Comparison of ENCODE assay signal across 1 cellular context in the genomic region with DNA sequence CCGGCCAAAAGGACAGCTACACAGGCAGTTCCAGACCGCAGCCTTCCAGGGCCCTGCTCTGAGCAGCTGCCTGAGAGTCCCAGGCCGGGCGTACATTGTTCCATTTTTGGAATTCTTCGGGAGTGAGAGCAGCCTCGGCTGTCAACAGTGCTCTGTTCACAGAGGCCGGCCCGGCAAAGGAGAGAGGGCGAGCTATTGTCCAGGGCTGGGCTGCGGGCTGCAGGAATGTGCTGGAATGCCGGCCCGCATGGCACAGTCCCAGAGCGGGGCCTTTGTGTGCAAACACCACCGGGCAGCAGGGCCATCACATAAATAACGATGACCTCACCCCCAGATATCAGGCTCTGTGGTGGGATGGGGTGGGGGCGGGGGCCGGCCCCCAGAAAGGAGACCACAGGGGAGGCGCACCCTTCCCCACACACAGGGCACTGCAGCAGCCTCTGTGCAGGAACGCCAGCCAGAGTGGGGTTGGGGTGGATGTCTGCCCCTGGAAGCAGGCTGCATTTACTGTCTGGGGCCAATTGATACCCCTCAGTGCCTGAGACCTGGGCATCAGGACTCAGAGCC.
TF ChIP-seq lines count a peak whose summit lies in the region.

No MANE protein-coding gene starts in this region.

TF ChIP-seq in HepG2, 621 proteins besides CTCF, POLR2A, EP300 and RAD21 (continued from another document and continues in another):
- TF ChIP-seq, protein P1, sequence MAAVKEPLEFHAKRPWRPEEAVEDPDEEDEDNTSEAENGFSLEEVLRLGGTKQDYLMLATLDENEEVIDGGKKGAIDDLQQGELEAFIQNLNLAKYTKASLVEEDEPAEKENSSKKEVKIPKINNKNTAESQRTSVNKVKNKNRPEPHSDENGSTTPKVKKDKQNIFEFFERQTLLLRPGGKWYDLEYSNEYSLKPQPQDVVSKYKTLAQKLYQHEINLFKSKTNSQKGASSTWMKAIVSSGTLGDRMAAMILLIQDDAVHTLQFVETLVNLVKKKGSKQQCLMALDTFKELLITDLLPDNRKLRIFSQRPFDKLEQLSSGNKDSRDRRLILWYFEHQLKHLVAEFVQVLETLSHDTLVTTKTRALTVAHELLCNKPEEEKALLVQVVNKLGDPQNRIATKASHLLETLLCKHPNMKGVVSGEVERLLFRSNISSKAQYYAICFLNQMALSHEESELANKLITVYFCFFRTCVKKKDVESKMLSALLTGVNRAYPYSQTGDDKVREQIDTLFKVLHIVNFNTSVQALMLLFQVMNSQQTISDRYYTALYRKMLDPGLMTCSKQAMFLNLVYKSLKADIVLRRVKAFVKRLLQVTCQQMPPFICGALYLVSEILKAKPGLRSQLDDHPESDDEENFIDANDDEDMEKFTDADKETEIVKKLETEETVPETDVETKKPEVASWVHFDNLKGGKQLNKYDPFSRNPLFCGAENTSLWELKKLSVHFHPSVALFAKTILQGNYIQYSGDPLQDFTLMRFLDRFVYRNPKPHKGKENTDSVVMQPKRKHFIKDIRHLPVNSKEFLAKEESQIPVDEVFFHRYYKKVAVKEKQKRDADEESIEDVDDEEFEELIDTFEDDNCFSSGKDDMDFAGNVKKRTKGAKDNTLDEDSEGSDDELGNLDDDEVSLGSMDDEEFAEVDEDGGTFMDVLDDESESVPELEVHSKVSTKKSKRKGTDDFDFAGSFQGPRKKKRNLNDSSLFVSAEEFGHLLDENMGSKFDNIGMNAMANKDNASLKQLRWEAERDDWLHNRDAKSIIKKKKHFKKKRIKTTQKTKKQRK (IDR thresholded peaks at IDR 0.05; ENCODE audit: low read length) = no peak
- TF ChIP-seq ZNF292 (CRISPR knock-in tag; IDR thresholded peaks at IDR 0.05; ENCODE audit: borderline replicate concordance, low read depth) = peak; percentile 56; the same call in 1 of the 2 replicates
- no peak for TF ChIP-seq ZNF383 (CRISPR knock-in tag; IDR thresholded peaks at IDR 0.05; ENCODE audit: borderline replicate concordance)
- TF ChIP-seq ZNF720 (CRISPR knock-in tag; IDR thresholded peaks at IDR 0.05) = no peak
- TF ChIP-seq ZFY (CRISPR knock-in tag; IDR thresholded peaks at IDR 0.05) = peak; percentile 75
- no peak for TF ChIP-seq SUZ12 (IDR thresholded peaks at IDR 0.05; ENCODE audit: low read depth, low read length)
- no peak for TF ChIP-seq ZNF33A (CRISPR knock-in tag; IDR thresholded peaks at IDR 0.05; ENCODE audit: borderline replicate concordance)
- no peak for TF ChIP-seq NR1H2 (CRISPR knock-in tag; IDR thresholded peaks at IDR 0.05; ENCODE audit: borderline replicate concordance, low read depth)
- TF ChIP-seq RAD51 (IDR thresholded peaks at IDR 0.05; ENCODE audit: borderline replicate concordance) = no peak
- TF ChIP-seq, protein P2, sequence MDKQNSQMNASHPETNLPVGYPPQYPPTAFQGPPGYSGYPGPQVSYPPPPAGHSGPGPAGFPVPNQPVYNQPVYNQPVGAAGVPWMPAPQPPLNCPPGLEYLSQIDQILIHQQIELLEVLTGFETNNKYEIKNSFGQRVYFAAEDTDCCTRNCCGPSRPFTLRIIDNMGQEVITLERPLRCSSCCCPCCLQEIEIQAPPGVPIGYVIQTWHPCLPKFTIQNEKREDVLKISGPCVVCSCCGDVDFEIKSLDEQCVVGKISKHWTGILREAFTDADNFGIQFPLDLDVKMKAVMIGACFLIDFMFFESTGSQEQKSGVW (CRISPR knock-in tag; IDR thresholded peaks at IDR 0.05; ENCODE audit: borderline replicate concordance) = no peak
- TF ChIP-seq, protein P3, sequence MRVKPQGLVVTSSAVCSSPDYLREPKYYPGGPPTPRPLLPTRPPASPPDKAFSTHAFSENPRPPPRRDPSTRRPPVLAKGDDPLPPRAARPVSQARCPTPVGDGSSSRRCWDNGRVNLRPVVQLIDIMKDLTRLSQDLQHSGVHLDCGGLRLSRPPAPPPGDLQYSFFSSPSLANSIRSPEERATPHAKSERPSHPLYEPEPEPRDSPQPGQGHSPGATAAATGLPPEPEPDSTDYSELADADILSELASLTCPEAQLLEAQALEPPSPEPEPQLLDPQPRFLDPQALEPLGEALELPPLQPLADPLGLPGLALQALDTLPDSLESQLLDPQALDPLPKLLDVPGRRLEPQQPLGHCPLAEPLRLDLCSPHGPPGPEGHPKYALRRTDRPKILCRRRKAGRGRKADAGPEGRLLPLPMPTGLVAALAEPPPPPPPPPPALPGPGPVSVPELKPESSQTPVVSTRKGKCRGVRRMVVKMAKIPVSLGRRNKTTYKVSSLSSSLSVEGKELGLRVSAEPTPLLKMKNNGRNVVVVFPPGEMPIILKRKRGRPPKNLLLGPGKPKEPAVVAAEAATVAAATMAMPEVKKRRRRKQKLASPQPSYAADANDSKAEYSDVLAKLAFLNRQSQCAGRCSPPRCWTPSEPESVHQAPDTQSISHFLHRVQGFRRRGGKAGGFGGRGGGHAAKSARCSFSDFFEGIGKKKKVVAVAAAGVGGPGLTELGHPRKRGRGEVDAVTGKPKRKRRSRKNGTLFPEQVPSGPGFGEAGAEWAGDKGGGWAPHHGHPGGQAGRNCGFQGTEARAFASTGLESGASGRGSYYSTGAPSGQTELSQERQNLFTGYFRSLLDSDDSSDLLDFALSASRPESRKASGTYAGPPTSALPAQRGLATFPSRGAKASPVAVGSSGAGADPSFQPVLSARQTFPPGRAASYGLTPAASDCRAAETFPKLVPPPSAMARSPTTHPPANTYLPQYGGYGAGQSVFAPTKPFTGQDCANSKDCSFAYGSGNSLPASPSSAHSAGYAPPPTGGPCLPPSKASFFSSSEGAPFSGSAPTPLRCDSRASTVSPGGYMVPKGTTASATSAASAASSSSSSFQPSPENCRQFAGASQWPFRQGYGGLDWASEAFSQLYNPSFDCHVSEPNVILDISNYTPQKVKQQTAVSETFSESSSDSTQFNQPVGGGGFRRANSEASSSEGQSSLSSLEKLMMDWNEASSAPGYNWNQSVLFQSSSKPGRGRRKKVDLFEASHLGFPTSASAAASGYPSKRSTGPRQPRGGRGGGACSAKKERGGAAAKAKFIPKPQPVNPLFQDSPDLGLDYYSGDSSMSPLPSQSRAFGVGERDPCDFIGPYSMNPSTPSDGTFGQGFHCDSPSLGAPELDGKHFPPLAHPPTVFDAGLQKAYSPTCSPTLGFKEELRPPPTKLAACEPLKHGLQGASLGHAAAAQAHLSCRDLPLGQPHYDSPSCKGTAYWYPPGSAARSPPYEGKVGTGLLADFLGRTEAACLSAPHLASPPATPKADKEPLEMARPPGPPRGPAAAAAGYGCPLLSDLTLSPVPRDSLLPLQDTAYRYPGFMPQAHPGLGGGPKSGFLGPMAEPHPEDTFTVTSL (CRISPR knock-in tag; IDR thresholded peaks at IDR 0.05; ENCODE audit: borderline replicate concordance) = no peak
- TF ChIP-seq ZNF670 (CRISPR knock-in tag; IDR thresholded peaks at IDR 0.05; ENCODE audit: borderline replicate concordance) = no peak
- TF ChIP-seq, protein P4, sequence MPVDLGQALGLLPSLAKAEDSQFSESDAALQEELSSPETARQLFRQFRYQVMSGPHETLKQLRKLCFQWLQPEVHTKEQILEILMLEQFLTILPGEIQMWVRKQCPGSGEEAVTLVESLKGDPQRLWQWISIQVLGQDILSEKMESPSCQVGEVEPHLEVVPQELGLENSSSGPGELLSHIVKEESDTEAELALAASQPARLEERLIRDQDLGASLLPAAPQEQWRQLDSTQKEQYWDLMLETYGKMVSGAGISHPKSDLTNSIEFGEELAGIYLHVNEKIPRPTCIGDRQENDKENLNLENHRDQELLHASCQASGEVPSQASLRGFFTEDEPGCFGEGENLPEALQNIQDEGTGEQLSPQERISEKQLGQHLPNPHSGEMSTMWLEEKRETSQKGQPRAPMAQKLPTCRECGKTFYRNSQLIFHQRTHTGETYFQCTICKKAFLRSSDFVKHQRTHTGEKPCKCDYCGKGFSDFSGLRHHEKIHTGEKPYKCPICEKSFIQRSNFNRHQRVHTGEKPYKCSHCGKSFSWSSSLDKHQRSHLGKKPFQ (CRISPR knock-in tag; IDR thresholded peaks at IDR 0.05; ENCODE audit: insufficient replicate concordance) = no peak
- no peak for TF ChIP-seq ZNF616 (CRISPR knock-in tag; IDR thresholded peaks at IDR 0.05; ENCODE audit: low read depth)
- TF ChIP-seq SP2 (CRISPR knock-in tag; IDR thresholded peaks at IDR 0.05) = no peak
- peak; percentile 55; the same call in 1 of the 2 replicates for TF ChIP-seq HOXA5 (CRISPR knock-in tag; IDR thresholded peaks at IDR 0.05)
- TF ChIP-seq HDAC2 (CRISPR knock-in tag; IDR thresholded peaks at IDR 0.05) = peak; percentile 81
- no peak for TF ChIP-seq ZNF660 (CRISPR knock-in tag; IDR thresholded peaks at IDR 0.05; ENCODE audit: borderline replicate concordance, low read depth)
- TF ChIP-seq RXRB (CRISPR knock-in tag; IDR thresholded peaks at IDR 0.05; ENCODE audit: borderline replicate concordance) = peak; percentile 52; the same call in 1 of the 2 replicates
- no peak for TF ChIP-seq CREB1 (IDR thresholded peaks at IDR 0.05)
- no peak for TF ChIP-seq CREB1 (CRISPR knock-in tag; IDR thresholded peaks at IDR 0.05)
- TF ChIP-seq, protein P5, sequence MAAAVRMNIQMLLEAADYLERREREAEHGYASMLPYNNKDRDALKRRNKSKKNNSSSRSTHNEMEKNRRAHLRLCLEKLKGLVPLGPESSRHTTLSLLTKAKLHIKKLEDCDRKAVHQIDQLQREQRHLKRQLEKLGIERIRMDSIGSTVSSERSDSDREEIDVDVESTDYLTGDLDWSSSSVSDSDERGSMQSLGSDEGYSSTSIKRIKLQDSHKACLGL (CRISPR knock-in tag; IDR thresholded peaks at IDR 0.05) = no peak
- TF ChIP-seq, protein P6, sequence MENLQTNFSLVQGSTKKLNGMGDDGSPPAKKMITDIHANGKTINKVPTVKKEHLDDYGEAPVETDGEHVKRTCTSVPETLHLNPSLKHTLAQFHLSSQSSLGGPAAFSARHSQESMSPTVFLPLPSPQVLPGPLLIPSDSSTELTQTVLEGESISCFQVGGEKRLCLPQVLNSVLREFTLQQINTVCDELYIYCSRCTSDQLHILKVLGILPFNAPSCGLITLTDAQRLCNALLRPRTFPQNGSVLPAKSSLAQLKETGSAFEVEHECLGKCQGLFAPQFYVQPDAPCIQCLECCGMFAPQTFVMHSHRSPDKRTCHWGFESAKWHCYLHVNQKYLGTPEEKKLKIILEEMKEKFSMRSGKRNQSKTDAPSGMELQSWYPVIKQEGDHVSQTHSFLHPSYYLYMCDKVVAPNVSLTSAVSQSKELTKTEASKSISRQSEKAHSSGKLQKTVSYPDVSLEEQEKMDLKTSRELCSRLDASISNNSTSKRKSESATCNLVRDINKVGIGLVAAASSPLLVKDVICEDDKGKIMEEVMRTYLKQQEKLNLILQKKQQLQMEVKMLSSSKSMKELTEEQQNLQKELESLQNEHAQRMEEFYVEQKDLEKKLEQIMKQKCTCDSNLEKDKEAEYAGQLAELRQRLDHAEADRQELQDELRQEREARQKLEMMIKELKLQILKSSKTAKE (CRISPR knock-in tag; IDR thresholded peaks at IDR 0.05; ENCODE audit: borderline replicate concordance) = 0 out of 2 replicates have a peak, but pooled peaks have one; percentile 34
- no peak for TF ChIP-seq KMT2A (CRISPR knock-in tag; IDR thresholded peaks at IDR 0.05)
- TF ChIP-seq GATA4 (IDR thresholded peaks at IDR 0.05; ENCODE audit: borderline replicate concordance, low read depth) = no peak
- TF ChIP-seq, protein P7, sequence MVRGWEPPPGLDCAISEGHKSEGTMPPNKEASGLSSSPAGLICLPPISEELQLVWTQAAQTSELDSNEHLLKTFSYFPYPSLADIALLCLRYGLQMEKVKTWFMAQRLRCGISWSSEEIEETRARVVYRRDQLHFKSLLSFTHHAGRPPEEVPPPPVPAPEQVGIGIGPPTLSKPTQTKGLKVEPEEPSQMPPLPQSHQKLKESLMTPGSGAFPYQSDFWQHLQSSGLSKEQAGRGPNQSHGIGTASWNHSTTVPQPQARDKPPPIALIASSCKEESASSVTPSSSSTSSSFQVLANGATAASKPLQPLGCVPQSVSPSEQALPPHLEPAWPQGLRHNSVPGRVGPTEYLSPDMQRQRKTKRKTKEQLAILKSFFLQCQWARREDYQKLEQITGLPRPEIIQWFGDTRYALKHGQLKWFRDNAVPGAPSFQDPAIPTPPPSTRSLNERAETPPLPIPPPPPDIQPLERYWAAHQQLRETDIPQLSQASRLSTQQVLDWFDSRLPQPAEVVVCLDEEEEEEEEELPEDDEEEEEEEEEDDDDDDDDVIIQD (CRISPR knock-in tag; IDR thresholded peaks at IDR 0.05; ENCODE audit: low read depth) = no peak
- TF ChIP-seq, protein P8, sequence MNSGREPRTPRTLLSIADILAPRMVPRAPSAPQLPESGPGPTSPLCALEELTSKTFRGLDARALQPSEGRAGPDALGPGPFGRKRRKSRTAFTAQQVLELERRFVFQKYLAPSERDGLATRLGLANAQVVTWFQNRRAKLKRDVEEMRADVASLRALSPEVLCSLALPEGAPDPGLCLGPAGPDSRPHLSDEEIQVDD (CRISPR knock-in tag; IDR thresholded peaks at IDR 0.05; ENCODE audit: borderline replicate concordance) = no peak
- TF ChIP-seq CENPX (CRISPR knock-in tag; IDR thresholded peaks at IDR 0.05) = no peak
- TF ChIP-seq SP4 (CRISPR knock-in tag; IDR thresholded peaks at IDR 0.05) = 0 out of 2 replicates have a peak, but pooled peaks have one; percentile 28
- TF ChIP-seq, protein P9, sequence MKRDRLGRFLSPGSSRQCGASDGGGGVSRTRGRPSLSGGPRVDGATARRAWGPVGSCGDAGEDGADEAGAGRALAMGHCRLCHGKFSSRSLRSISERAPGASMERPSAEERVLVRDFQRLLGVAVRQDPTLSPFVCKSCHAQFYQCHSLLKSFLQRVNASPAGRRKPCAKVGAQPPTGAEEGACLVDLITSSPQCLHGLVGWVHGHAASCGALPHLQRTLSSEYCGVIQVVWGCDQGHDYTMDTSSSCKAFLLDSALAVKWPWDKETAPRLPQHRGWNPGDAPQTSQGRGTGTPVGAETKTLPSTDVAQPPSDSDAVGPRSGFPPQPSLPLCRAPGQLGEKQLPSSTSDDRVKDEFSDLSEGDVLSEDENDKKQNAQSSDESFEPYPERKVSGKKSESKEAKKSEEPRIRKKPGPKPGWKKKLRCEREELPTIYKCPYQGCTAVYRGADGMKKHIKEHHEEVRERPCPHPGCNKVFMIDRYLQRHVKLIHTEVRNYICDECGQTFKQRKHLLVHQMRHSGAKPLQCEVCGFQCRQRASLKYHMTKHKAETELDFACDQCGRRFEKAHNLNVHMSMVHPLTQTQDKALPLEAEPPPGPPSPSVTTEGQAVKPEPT (CRISPR knock-in tag; IDR thresholded peaks at IDR 0.05; ENCODE audit: low read depth) = no peak
- TF ChIP-seq, protein P10, sequence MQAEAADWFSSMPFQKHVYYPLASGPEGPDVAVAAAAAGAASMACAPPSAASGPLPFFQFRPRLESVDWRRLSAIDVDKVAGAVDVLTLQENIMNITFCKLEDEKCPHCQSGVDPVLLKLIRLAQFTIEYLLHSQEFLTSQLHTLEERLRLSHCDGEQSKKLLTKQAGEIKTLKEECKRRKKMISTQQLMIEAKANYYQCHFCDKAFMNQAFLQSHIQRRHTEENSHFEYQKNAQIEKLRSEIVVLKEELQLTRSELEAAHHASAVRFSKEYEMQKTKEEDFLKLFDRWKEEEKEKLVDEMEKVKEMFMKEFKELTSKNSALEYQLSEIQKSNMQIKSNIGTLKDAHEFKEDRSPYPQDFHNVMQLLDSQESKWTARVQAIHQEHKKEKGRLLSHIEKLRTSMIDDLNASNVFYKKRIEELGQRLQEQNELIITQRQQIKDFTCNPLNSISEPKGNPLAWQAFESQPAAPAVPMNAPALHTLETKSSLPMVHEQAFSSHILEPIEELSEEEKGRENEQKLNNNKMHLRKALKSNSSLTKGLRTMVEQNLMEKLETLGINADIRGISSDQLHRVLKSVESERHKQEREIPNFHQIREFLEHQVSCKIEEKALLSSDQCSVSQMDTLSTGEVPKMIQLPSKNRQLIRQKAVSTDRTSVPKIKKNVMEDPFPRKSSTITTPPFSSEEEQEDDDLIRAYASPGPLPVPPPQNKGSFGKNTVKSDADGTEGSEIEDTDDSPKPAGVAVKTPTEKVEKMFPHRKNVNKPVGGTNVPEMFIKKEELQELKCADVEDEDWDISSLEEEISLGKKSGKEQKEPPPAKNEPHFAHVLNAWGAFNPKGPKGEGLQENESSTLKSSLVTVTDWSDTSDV (CRISPR knock-in tag; IDR thresholded peaks at IDR 0.05) = no peak
- peak; percentile 30; the same call in 1 of the 2 replicates for TF ChIP-seq MEIS2 (CRISPR knock-in tag; IDR thresholded peaks at IDR 0.05)
